Comparison of ENCODE assay signal across 7 cellular contexts in genomic region chr5:177303925-177304391, GRCh38. TPM values are rescaled to one million over a fixed set of nuclear protein-coding genes. Genes with fewer than 3 reads are reported as not detected.
DNase-seq lines count a peak whose midpoint lies in the region; ATAC-seq and TF ChIP-seq lines count a peak whose summit lies in the region.

No MANE protein-coding gene starts in this region.

- H3K79me2 ChIP-seq in PC-9 (ENCODE audit: low read depth) (peaks cover 25% of the 10 kb centered on the region), osteoblast (ENCODE audit: insufficient read depth, low read length) (peaks cover 60% of the 10 kb centered on the region)

- H3K4me3 ChIP-seq in PC-9 (peak overlapping the region; percentile 100), esophagus (ENCODE audit: low read depth in 1 of 2, low read length in 2 of 2) (peak overlapping the region; percentile 90 to 94), osteoblast (ENCODE audit: insufficient read depth, low read length) (peak overlapping the region; percentile 91)

- POLR2A ChIA-PET in PC-9 (lab: Charles Lee; ENCODE audit: unreplicated experiment) = no interaction called here

- no peaks in the 10 kb centered on the region for H3K9me2 ChIP-seq in PC-9 (ENCODE audit: insufficient read depth)

- intact Hi-C loops in PC-9 (cut with micrococcal nuclease; ENCODE audit: unreplicated experiment) = loop anchor here (5.0 kb wide), 3 partner anchors 167 to 657 kb away; partner anchors contain the start of genes DDX41 and TSPAN17

- H3K4me2 ChIP-seq in PC-9 (peak overlapping the region; percentile 97), osteoblast (ENCODE audit: insufficient read depth, low read length) (peak overlapping the region; percentile 93)

- H3K27me3 ChIP-seq in PC-9 (ENCODE audit: insufficient read depth, low read depth) (no peaks in the 10 kb centered on the region), esophagus (ENCODE audit: control insufficient read depth in 1 of 2, insufficient read depth in 2 of 2, low read length in 2 of 2) (no peaks in the 10 kb centered on the region), osteoblast (ENCODE audit: insufficient read depth, low read length) (no peaks in the 10 kb centered on the region)

- peaks cover 25% of the 10 kb centered on the region for H4K20me1 ChIP-seq in PC-9 (ENCODE audit: insufficient read depth)
- H4K20me1 ChIP-seq in osteoblast (ENCODE audit: insufficient read depth, low read length) = peaks cover 25% of the 10 kb centered on the region

- H2AFZ ChIP-seq in PC-9 (peak overlapping the region; percentile 85), osteoblast (ENCODE audit: low read length) (peak overlapping the region; percentile 73)

- TSS peak; percentile 56 for BruUV-seq in PC-9 (replicated peaks; lab: Mats Ljungman, UMichigan)

- ATAC-seq in GM21528 (IDR thresholded peaks at IDR 0.05; ENCODE audit: low FRiP score, unreplicated experiment) (peak; percentile 12), HG03439 (IDR thresholded peaks at IDR 0.05; ENCODE audit: unreplicated experiment) (no peak)

- H3F3A ChIP-seq in PC-9 (ENCODE audit: insufficient read depth, low read depth) = peaks cover 47% of the 10 kb centered on the region

- peak overlapping the region; percentile 39 for H3K27ac ChIP-seq in PC-9
- peak overlapping the region; percentile 88 to 99 for H3K27ac ChIP-seq in esophagus (ENCODE audit: low read depth in 2 of 2, low read length in 1 of 2)
- H3K27ac ChIP-seq in osteoblast (ENCODE audit: low read depth, low read length) = peak overlapping the region; percentile 85

- CTCF ChIA-PET in PC-9 (lab: Charles Lee) = interaction anchor here (0.6 to 1.2 kb wide), 2 partner anchors 14 to 189 kb away, joined by 3 to 4 read pairs; no protein-coding TSS in a partner anchor

- DNase-seq in PC-9 (no peak), osteoblast (ENCODE audit: insufficient read length, low spot score, missing footprints) (peak; percentile 78), inferior parietal cortex (ENCODE audit: extremely low spot score) (no peak)
- DNase-seq in activated CD4-positive, CD25-positive, alpha-beta regulatory T cell treated with anti-CD3 and anti-CD28 coated beads, Interleukin-2, amount 50 U/mL, for 72 hours = no peak

- H3K36me3 ChIP-seq in PC-9 (ENCODE audit: low read depth) (peaks cover 3% of the 10 kb centered on the region; the same call in 1 of the 2 replicates), esophagus (ENCODE audit: control insufficient read depth in 2 of 2, insufficient read depth in 2 of 2, low read length in 1 of 2) (peaks cover 0 to 11% of the 10 kb centered on the region in 2 donors), osteoblast (ENCODE audit: insufficient read depth, low read length) (peaks cover 49% of the 10 kb centered on the region)

- TF ChIP-seq CTCF in PC-9 (conservative IDR thresholded peaks at IDR 0.05) = no peak
- TF ChIP-seq CTCF in osteoblast (IDR thresholded peaks at IDR 0.05; ENCODE audit: extremely low read depth, low read depth, low read length) = no peak

- H3K4me1 ChIP-seq in PC-9 (replicated peaks; ENCODE audit: insufficient read depth) (peaks cover 40% of the 10 kb centered on the region), esophagus (ENCODE audit: control insufficient read depth in 2 of 2, insufficient read depth in 2 of 2, low read length in 1 of 2) (peaks cover 6 to 15% of the 10 kb centered on the region in 2 donors), osteoblast (ENCODE audit: insufficient read depth, low read length) (peaks cover 21% of the 10 kb centered on the region)

- H3K9me3 ChIP-seq in PC-9 (ENCODE audit: insufficient read depth, low read depth) = no peaks in the 10 kb centered on the region
- H3K9me3 ChIP-seq in esophagus (ENCODE audit: control insufficient read depth in 2 of 2, insufficient read depth in 1 of 2, low read depth in 1 of 2, low read length in 1 of 2) = no peaks in the 10 kb centered on the region
- no peaks in the 10 kb centered on the region for H3K9me3 ChIP-seq in osteoblast (ENCODE audit: low read depth, low read length)

- 1% methylated on average over 25 of the region's 25 CpGs for WGBS in esophagus, 2 donors

RNA-seq across cellular contexts. Expression of gene PRELID1, which starts 0.4 kb away (rescaled TPM):
- 189 and 209 TPM in 2 replicates for total RNA-seq in PC-9 (2021)
- 100 to 1,000 TPM; 120 to 135 TPM for polyA plus RNA-seq in esophagus
- total RNA-seq in osteoblast = 69.5 and 82.2 TPM in 2 replicates

RNA-seq across cellular contexts. Expression of gene RAB24, which starts 0.4 kb away (rescaled TPM):
- 16.9 and 25.2 TPM in 2 replicates for total RNA-seq in PC-9 (2021)
- polyA plus RNA-seq in esophagus = 10 to 100 TPM; 60.0 to 80.2 TPM
- total RNA-seq in osteoblast = 21.5 and 22.8 TPM in 2 replicates

RNA-seq across cellular contexts. Expression of gene MXD3, which starts 7.7 kb away (rescaled TPM):
- total RNA-seq in PC-9 (2021) (50.0 and 54.8 TPM in 2 replicates), osteoblast (2.7 and 3.3 TPM in 2 replicates)
- 10 to 100 TPM; 14.4 to 32.3 TPM for polyA plus RNA-seq in esophagus

RNA-seq across cellular contexts. Expression of gene LMAN2, which starts 47.5 kb away (rescaled TPM):
- total RNA-seq in PC-9 (2021) (129 and 153 TPM in 2 replicates), osteoblast (295 and 356 TPM in 2 replicates)
- polyA plus RNA-seq in esophagus = 100 to 1,000 TPM in 1 of 2 donors, 10 to 100 TPM in 1; 84.0 to 190 TPM

RNA-seq across cellular contexts. Expression of gene RGS14, which starts 53.8 kb away (rescaled TPM):
- total RNA-seq in PC-9 (2021) (11.9 and 13.6 TPM in 2 replicates), osteoblast (7.4 and 9.4 TPM in 2 replicates)
- 10 to 100 TPM; 49.7 to 74.5 TPM for polyA plus RNA-seq in esophagus

Comparison
In these comparisons a context has a peak if more than half of its experiments do, and no peak if none do; other contexts are left out.
1. H3K27ac ChIP-seq: peak in every context shown above with its lines; median percentile 94 in esophagus; 85 in osteoblast; 39 in PC-9.
2. RNA of gene MXD3, which starts 7.7 kb away (total RNA-seq): 50.0 to 54.8 TPM in PC-9; 2.7 to 3.3 TPM in osteoblast; every median in the first group is over 10 times any median in the second.
3. Peak in every context shown above with its lines, with median percentiles within 50 percentile points of each other: H3K4me3 ChIP-seq.